Comparison of ENCODE assay signal across 8 cellular contexts in genomic region chr19:6056801-6057650, GRCh38. TPM values are rescaled to one million over a fixed set of nuclear protein-coding genes. Genes with fewer than 3 reads are reported as not detected.
DNase-seq lines count a peak whose midpoint lies in the region; ATAC-seq and TF ChIP-seq lines count a peak whose summit lies in the region.

No MANE protein-coding gene starts in this region.

- H3K36me3 Mint-ChIP-seq in activated CD4-positive, alpha-beta memory T cell treated with anti-CD3 and anti-CD28 coated beads for 36 hours, result no peaks in the 10 kb centered on the region
- H3K36me3 Mint-ChIP-seq in activated CD4-positive, alpha-beta memory T cell treated with anti-CD3 and anti-CD28 coated beads, Interleukin-2, amount 10 ng/mL, durations not matched to agents 7 days and 5 days (ENCODE audit: low read depth), result no peaks in the 10 kb centered on the region

- H3K27me3 Mint-ChIP-seq in activated CD4-positive, alpha-beta memory T cell treated with anti-CD3 and anti-CD28 coated beads for 36 hours, result no peaks in the 10 kb centered on the region
- H3K27me3 Mint-ChIP-seq in activated CD4-positive, alpha-beta memory T cell treated with anti-CD3 and anti-CD28 coated beads, Interleukin-2, amount 10 ng/mL, durations not matched to agents 7 days and 5 days, result peaks cover 3% of the 10 kb centered on the region

- H3K27ac Mint-ChIP-seq in activated CD4-positive, alpha-beta memory T cell treated with anti-CD3 and anti-CD28 coated beads for 36 hours, result no peak overlapping the region
- no peak overlapping the region for H3K27ac Mint-ChIP-seq in activated CD4-positive, alpha-beta memory T cell treated with anti-CD3 and anti-CD28 coated beads, Interleukin-2, amount 10 ng/mL, durations not matched to agents 7 days and 5 days

- DNase-seq in activated CD4-positive, alpha-beta memory T cell treated with anti-CD3 and anti-CD28 coated beads for 36 hours, result peak; percentile 42
- no peak for DNase-seq in activated CD4-positive, alpha-beta memory T cell treated with anti-CD3 and anti-CD28 coated beads, Interleukin-2, amount 10 ng/mL, durations not matched to agents 7 days and 5 days
- DNase-seq in NOMO-1 treated with dmso at 0.1 percent for 144 hours (lab: John Stamatoyannopoulos, UW; ENCODE audit: unreplicated experiment) (peak; percentile 97), choroid plexus epithelial cell (ENCODE audit: low read depth) (peak; percentile 95), left lobe of liver (ENCODE audit: low spot score) (peak; percentile 54), stromal cell of bone marrow (ENCODE audit: low read depth) (peak; percentile 92)

- no peak overlapping the region for H3K4me3 Mint-ChIP-seq in activated CD4-positive, alpha-beta memory T cell treated with anti-CD3 and anti-CD28 coated beads for 36 hours
- no peak overlapping the region for H3K4me3 Mint-ChIP-seq in activated CD4-positive, alpha-beta memory T cell treated with anti-CD3 and anti-CD28 coated beads, Interleukin-2, amount 10 ng/mL, durations not matched to agents 7 days and 5 days

- POLR2A ChIA-PET in activated CD4-positive, alpha-beta memory T cell treated with anti-CD3 and anti-CD28 coated beads for 36 hours (lab: Charles Lee), result interaction anchor here (0.5 kb wide), 1 partner anchor 86 kb away, joined by 5 read pairs; no protein-coding TSS in a partner anchor
- POLR2A ChIA-PET in activated CD4-positive, alpha-beta memory T cell treated with anti-CD3 and anti-CD28 coated beads, Interleukin-2, amount 10 ng/mL, durations not matched to agents 7 days and 5 days (lab: Charles Lee), result no interaction called here

- H3K9me3 Mint-ChIP-seq in activated CD4-positive, alpha-beta memory T cell treated with anti-CD3 and anti-CD28 coated beads for 36 hours, result no peaks in the 10 kb centered on the region
- H3K9me3 Mint-ChIP-seq in activated CD4-positive, alpha-beta memory T cell treated with anti-CD3 and anti-CD28 coated beads, Interleukin-2, amount 10 ng/mL, durations not matched to agents 7 days and 5 days, result no peaks in the 10 kb centered on the region

- TF ChIP-seq CTCF in choroid plexus epithelial cell (conservative IDR thresholded peaks at IDR 0.05; ENCODE audit: low read depth, low read length), result no peak

- H3K4me3 ChIP-seq in choroid plexus epithelial cell (ENCODE audit: low read depth, low read length), result no peak overlapping the region

- ATAC-seq in left lobe of liver (peak; percentile 84), HG02588 (IDR thresholded peaks at IDR 0.05; ENCODE audit: unreplicated experiment) (no peak), HG03097 (IDR thresholded peaks at IDR 0.05; ENCODE audit: low FRiP score, unreplicated experiment) (no peak)

- CTCF ChIA-PET in activated CD4-positive, alpha-beta memory T cell treated with anti-CD3 and anti-CD28 coated beads for 36 hours (lab: Charles Lee), result interaction anchor here (0.8 to 1.5 kb wide), 4 partner anchors 8 to 90 kb away, joined by 3 to 6 read pairs (median 4); no protein-coding TSS in a partner anchor
- CTCF ChIA-PET in activated CD4-positive, alpha-beta memory T cell treated with anti-CD3 and anti-CD28 coated beads, Interleukin-2, amount 10 ng/mL, durations not matched to agents 7 days and 5 days (lab: Charles Lee), result interaction anchor here (0.6 kb wide), 1 partner anchor 66 kb away, joined by 5 read pairs; no protein-coding TSS in a partner anchor

- intact Hi-C loops in activated CD4-positive, alpha-beta memory T cell treated with anti-CD3 and anti-CD28 coated beads for 36 hours (cut with micrococcal nuclease), result no loop called here

- peaks cover 31% of the 10 kb centered on the region for H3K4me1 Mint-ChIP-seq in activated CD4-positive, alpha-beta memory T cell treated with anti-CD3 and anti-CD28 coated beads for 36 hours (ENCODE audit: low read depth)
- peaks cover 37% of the 10 kb centered on the region for H3K4me1 Mint-ChIP-seq in activated CD4-positive, alpha-beta memory T cell treated with anti-CD3 and anti-CD28 coated beads, Interleukin-2, amount 10 ng/mL, durations not matched to agents 7 days and 5 days

RNA-seq across cellular contexts. Expression of gene RFX2, which starts 53.3 kb away (rescaled TPM):
- total RNA-seq in activated CD4-positive, alpha-beta memory T cell treated with anti-CD3 and anti-CD28 coated beads for 36 hours, result 1 to 10 TPM; 6.5 to 7.9 TPM
- 10 to 100 TPM in 1 of 2 experiments, 1 to 10 TPM in 1; 9.0 to 10.4 TPM for total RNA-seq in activated CD4-positive, alpha-beta memory T cell treated with anti-CD3 and anti-CD28 coated beads, Interleukin-2, amount 10 ng/mL, durations not matched to agents 7 days and 5 days
- 2.3 TPM for total RNA-seq in left lobe of liver
